23 cellular contexts compared by ENCODE assay signal in the genomic region with DNA sequence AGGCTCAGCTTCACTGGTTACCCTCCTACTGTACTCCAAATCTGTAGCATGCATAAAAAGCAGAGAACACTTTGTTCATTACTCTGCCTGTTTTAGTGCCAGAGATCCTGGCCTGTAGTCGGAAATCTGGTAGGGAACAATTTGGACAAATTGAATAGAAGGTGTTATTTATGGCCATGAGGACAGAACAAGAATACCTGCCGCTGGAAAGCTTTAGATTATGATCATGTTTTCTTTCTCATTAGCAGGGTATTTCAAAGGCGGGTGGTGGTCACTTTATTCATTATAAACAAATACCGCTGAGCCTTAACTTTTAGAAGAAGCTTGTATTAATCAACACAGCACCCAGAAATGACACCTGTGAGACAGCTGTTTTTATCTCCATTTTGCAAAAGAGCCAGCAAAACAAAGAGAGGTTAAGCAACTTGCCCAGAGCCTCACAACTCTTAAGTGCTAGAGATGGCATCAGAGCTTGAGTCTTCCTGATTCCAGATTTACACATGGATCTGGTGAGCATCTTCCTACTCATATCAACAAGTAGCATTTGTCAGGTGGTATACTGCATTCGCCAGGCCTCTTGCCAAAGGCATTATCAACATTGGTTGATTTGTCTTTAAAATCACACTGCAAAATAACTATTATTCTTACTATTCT.
DNase-seq lines count a peak whose midpoint lies in the region; ATAC-seq and TF ChIP-seq lines count a peak whose summit lies in the region.
"Had no signal": no experiment of that assay in that cellular context is flagged by ENCODE, and none has a peak within 500 bp of the region (broad histone marks: within the 10 kb centered on the region; RNA-seq: fewer than 3 reads in every experiment).

No MANE protein-coding gene starts in this region.

- TF ChIP-seq EP300 in SK-N-SH (IDR thresholded peaks at IDR 0.05; ENCODE audit: borderline replicate concordance in 1 of 2, low read depth in 1 of 2, low read length in 1 of 2) = peak in 1 of 2 experiments; percentile 21; a peak in 1 of 4 replicates

- no peaks in the 10 kb centered on the region for H3F3A ChIP-seq in SK-N-SH (replicated peaks; ENCODE audit: insufficient read depth)

- no peak for ATAC-seq in GM19463 (IDR thresholded peaks at IDR 0.05; ENCODE audit: unreplicated experiment)
- ATAC-seq: A549, GM12878 had no signal

- H3K9ac ChIP-seq in SK-N-SH = no peak overlapping the region
- H3K9ac ChIP-seq: BLaER1 treated with 17β-estradiol and CSF1 and Interleukin-3, amounts not matched to agents 10 nM and 100 nM had no signal

- POLR2A ChIA-PET in SK-N-SH (lab: Yijun Ruan, JAX) = interaction anchor here (0.5 to 0.9 kb wide), 4 partner anchors 26 to 351 kb away, joined by 3 read pairs; partner anchors contain the start of gene LCA5

- H3K4me1 Mint-ChIP-seq in progenitor cell of endocrine pancreas (ENCODE audit: low read depth) = peaks cover 9% of the 10 kb centered on the region
- H3K4me1 Mint-ChIP-seq: CD8-positive, alpha-beta memory T cell had no signal

- H3K9me2 ChIP-seq in SK-N-SH = no peaks in the 10 kb centered on the region

- H3K27ac ChIP-seq in SK-N-SH (ENCODE audit: low read depth in 2 of 2, low read length in 1 of 2) = peak overlapping the region in 1 of 2 experiments; percentile 56; a peak in 1 of 4 replicates
- H3K27ac ChIP-seq: A549; BLaER1 treated with 17β-estradiol and CSF1 and Interleukin-3, amounts not matched to agents 10 nM and 100 nM had no signal

- no peak for TF ChIP-seq RAD21 in SK-N-SH (IDR thresholded peaks at IDR 0.05; ENCODE audit: low read length)

- H3K4me3 Mint-ChIP-seq in progenitor cell of endocrine pancreas (ENCODE audit: low read depth) = no peak overlapping the region
- H3K4me3 Mint-ChIP-seq: CD14-positive monocyte; CD4-positive, alpha-beta T cell; CD8-positive, alpha-beta memory T cell; HFFc6 had no signal

- no peaks in the 10 kb centered on the region for H3K36me3 Mint-ChIP-seq in progenitor cell of endocrine pancreas (ENCODE audit: insufficient read depth)
- H3K36me3 Mint-ChIP-seq: CD14-positive monocyte; CD8-positive, alpha-beta memory T cell had no signal

- no peak overlapping the region for H2AFZ ChIP-seq in SK-N-SH (ENCODE audit: low read depth)

- H4K20me1 ChIP-seq in SK-N-SH (ENCODE audit: insufficient read depth) = no peaks in the 10 kb centered on the region
- H4K20me1 ChIP-seq: BLaER1 treated with 17β-estradiol and CSF1 and Interleukin-3, amounts not matched to agents 10 nM and 100 nM had no signal

- no peaks in the 10 kb centered on the region for H3K9me3 Mint-ChIP-seq in progenitor cell of endocrine pancreas (ENCODE audit: low read depth)
- H3K9me3 Mint-ChIP-seq: CD14-positive monocyte; CD4-positive, alpha-beta T cell; CD8-positive, alpha-beta memory T cell; HFFc6 had no signal

- 36% methylated on average over 5 of the region's 5 CpGs for WGBS in SK-N-SH (ENCODE audit: low lambda C conversion rate)

- H3K4me3 ChIP-seq in SK-N-SH (ENCODE audit: low read depth in 2 of 2, low read length in 1 of 2) = no peak overlapping the region
- H3K4me3 ChIP-seq: A549; BLaER1 treated with 17β-estradiol and CSF1 and Interleukin-3, amounts not matched to agents 10 nM and 100 nM; GM12878; HAP-1 had no signal

- no peak overlapping the region for H3K4me2 ChIP-seq in SK-N-SH
- H3K4me2 ChIP-seq: A549; BLaER1 treated with 17β-estradiol and CSF1 and Interleukin-3, amounts not matched to agents 10 nM and 100 nM had no signal

- H3K27me3 Mint-ChIP-seq in progenitor cell of endocrine pancreas = no peaks in the 10 kb centered on the region
- H3K27me3 Mint-ChIP-seq: CD4-positive, alpha-beta T cell had no signal

- DNase-seq in NCI-H748 (lab: John Stamatoyannopoulos, UW; ENCODE audit: unreplicated experiment) = peak; percentile 5
- DNase-seq in NCI-H748 treated with DMSO at 0.1 percent for 48 hours (lab: John Stamatoyannopoulos, UW) = no peak
- DNase-seq in SK-N-SH = no peak
- DNase-seq in inferior parietal cortex (ENCODE audit: extremely low spot score) = peak; percentile 9
- DNase-seq in progenitor cell of endocrine pancreas (ENCODE audit: low spot score, unreplicated experiment) = no peak
- DNase-seq: 8988T; ACHN; AML-193; BE2C; CD4-positive, alpha-beta T cell; CD8-positive, alpha-beta memory T cell; DMS 273 treated with DMSO at 0.1 percent for 48 hours; DMS79; EL; GDM1; GOT3; HFFc6 had no signal

- H3K27ac Mint-ChIP-seq in progenitor cell of endocrine pancreas = no peak overlapping the region
- H3K27ac Mint-ChIP-seq: CD14-positive monocyte; CD4-positive, alpha-beta T cell; HFFc6 had no signal

- no peaks in the 10 kb centered on the region for H3K9me3 ChIP-seq in SK-N-SH
- H3K9me3 ChIP-seq: A549; BE2C; BLaER1 treated with 17β-estradiol and CSF1 and Interleukin-3, amounts not matched to agents 10 nM and 100 nM; HAP-1 had no signal

- H3K27me3 ChIP-seq in SK-N-SH (ENCODE audit: insufficient read depth) = no peaks in the 10 kb centered on the region
- H3K27me3 ChIP-seq: BE2C; BLaER1 treated with 17β-estradiol and CSF1 and Interleukin-3, amounts not matched to agents 10 nM and 100 nM had no signal

- no peaks in the 10 kb centered on the region for H3K79me2 ChIP-seq in SK-N-SH (ENCODE audit: insufficient read depth)

- CTCF ChIA-PET in SK-N-SH (lab: Yijun Ruan, JAX) = interaction anchor here (0.9 to 1.3 kb wide), 4 partner anchors 9 to 40 kb away, joined by 3 to 4 read pairs (median 3); no protein-coding TSS in a partner anchor

- TF ChIP-seq CTCF in SK-N-SH (IDR thresholded peaks at IDR 0.05) = no peak
- no peak for TF ChIP-seq CTCF in progenitor cell of endocrine pancreas (IDR thresholded peaks at IDR 0.05; ENCODE audit: unreplicated experiment)

- H3K4me1 ChIP-seq in SK-N-SH (ENCODE audit: control insufficient read depth in 1 of 2, insufficient read depth in 2 of 2, low read depth in 1 of 2, low read length in 1 of 2) = peaks cover 0 to 13% of the 10 kb centered on the region in 2 experiments; a peak in 2 of 4 replicates

- H3K36me3 ChIP-seq in SK-N-SH (replicated peaks in 1 of 2; ENCODE audit: control insufficient read depth in 1 of 2, insufficient read depth in 2 of 2, low read length in 1 of 2) = no peaks in the 10 kb centered on the region
- H3K36me3 ChIP-seq: BE2C; BLaER1 treated with 17β-estradiol and CSF1 and Interleukin-3, amounts not matched to agents 10 nM and 100 nM; HAP-1 had no signal

TF ChIP-seq in SK-N-SH, 30 proteins besides CTCF, POLR2A, EP300 and RAD21:
- TF ChIP-seq FOXJ3 (CRISPR knock-in tag; IDR thresholded peaks at IDR 0.05) = peak; percentile 68; the same call in 1 of the 2 replicates
- no peak for TF ChIP-seq FOSL2 (IDR thresholded peaks at IDR 0.05; ENCODE audit: borderline replicate concordance, low read depth)
- TF ChIP-seq TCF12 (IDR thresholded peaks at IDR 0.05) = no peak
- TF ChIP-seq GATA2 (CRISPR knock-in tag; IDR thresholded peaks at IDR 0.05) = peak; percentile 81
- TF ChIP-seq RXRA (IDR thresholded peaks at IDR 0.05; ENCODE audit: borderline replicate concordance, low read depth) = no peak
- TF ChIP-seq CHD2 (IDR thresholded peaks at IDR 0.05; ENCODE audit: low read length, partially characterized antibody) = peak; percentile 5
- 0 out of 2 replicates have a peak, but pooled peaks have one; percentile 26 for TF ChIP-seq MXI1 (IDR thresholded peaks at IDR 0.05; ENCODE audit: low read depth, low read length)

Comparison
In these comparisons a context has a peak if more than half of its experiments do, and no peak if none do; other contexts are left out.
1. DNase-seq: peak in NCI-H748 (single experiment) and inferior parietal cortex (single experiment); none in NCI-H748 treated with DMSO at 0.1 percent for 48 hours (single experiment), SK-N-SH (single experiment) and progenitor cell of endocrine pancreas (single experiment).